26 cellular contexts compared by ENCODE assay signal in the genomic region with DNA sequence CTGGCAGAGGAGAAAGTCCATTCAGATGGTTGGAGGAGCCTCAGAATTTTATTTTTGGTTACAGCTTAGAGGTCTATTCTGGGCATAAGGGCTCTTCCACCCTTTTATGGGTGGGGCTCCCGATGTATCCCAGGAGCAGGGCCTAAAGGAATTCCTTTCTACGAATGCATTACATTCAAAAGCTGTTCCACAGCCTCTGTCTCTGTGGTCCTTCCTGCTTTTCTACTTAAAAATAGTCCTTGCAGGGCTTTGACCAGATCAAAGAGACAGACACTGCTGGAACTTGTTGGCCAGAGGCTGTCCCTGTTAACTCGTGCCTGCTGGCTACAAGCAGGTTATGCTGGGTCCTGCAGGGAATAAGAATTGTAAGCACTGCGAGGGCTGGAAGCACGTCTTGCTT. TPM values are rescaled to one million over a fixed set of nuclear protein-coding genes. Genes with fewer than 3 reads are reported as not detected.
DNase-seq lines count a peak whose midpoint lies in the region; ATAC-seq and TF ChIP-seq lines count a peak whose summit lies in the region.
"Had no signal": no experiment of that assay in that cellular context is flagged by ENCODE, and none has a peak within 500 bp of the region (broad histone marks: within the 10 kb centered on the region; RNA-seq: fewer than 3 reads in every experiment).

No MANE protein-coding gene starts in this region.

- H3K9me3 Mint-ChIP-seq in neural crest cell = peaks cover 4% of the 10 kb centered on the region

- H3K27ac Mint-ChIP-seq in neural crest cell (ENCODE audit: unreplicated experiment) = peak overlapping the region; percentile 68
- H3K27ac Mint-ChIP-seq: CD8-positive, alpha-beta memory T cell had no signal

- peaks cover 38% of the 10 kb centered on the region for H3K4me1 ChIP-seq in left ventricle myocardium inferior
- no peaks in the 10 kb centered on the region for H3K4me1 ChIP-seq in vagina

- H3K4me3 ChIP-seq in left ventricle myocardium inferior (no peak overlapping the region), vagina (no peak overlapping the region)
- H3K4me3 ChIP-seq: GM12878, GM23248 had no signal

- ATAC-seq in Right ventricle myocardium superior (ENCODE audit: poor library complexity) (peak; percentile 87), GM18517 (IDR thresholded peaks at IDR 0.05; ENCODE audit: unreplicated experiment) (no peak)
- ATAC-seq: GM12878 had no signal

- TF ChIP-seq POLR2A in vagina (IDR thresholded peaks at IDR 0.05) = no peak

- no peaks in the 10 kb centered on the region for H3K9me3 ChIP-seq in left ventricle myocardium inferior (replicated peaks)
- H3K9me3 ChIP-seq in vagina = no peaks in the 10 kb centered on the region

- no peaks in the 10 kb centered on the region for H3K36me3 Mint-ChIP-seq in neural crest cell (ENCODE audit: low read depth)
- H3K36me3 Mint-ChIP-seq: CD8-positive, alpha-beta memory T cell had no signal

- H3K4me3 Mint-ChIP-seq in neural crest cell = no peak overlapping the region
- H3K4me3 Mint-ChIP-seq: CD8-positive, alpha-beta memory T cell had no signal

- DNase-seq in Right ventricle myocardium superior = no peak
- no peak for DNase-seq in cardiac septum (ENCODE audit: low spot score)
- DNase-seq in left ventricle myocardium inferior = no peak
- DNase-seq in neural crest cell (ENCODE audit: low read depth, low spot score) = no peak
- DNase-seq in vagina (ENCODE audit: extremely low spot score in 2 of 2) = peak; percentile 25 to 43
- no peak for DNase-seq in GM03348 (ENCODE audit: low spot score)
- DNase-seq in NCI-H2029 treated with DMSO at 0.1 percent for 48 hours (lab: John Stamatoyannopoulos, UW) = no peak
- DNase-seq: AML-193; Calu3; CD8-positive, alpha-beta memory T cell; DMS53; GM23248; HCEC 1CT; KBM-7; NCI-H1092 treated with DMSO at 0.1 percent for 48 hours; NCI-H1436 treated with DMSO at 0.1 percent for 48 hours; NCI-H1930; NCI-H2227 treated with DMSO at 0.1 percent for 48 hours; NCI-H510A treated with DMSO at 0.1 percent for 48 hours; NCI-H748 treated with DMSO at 0.1 percent for 48 hours; NK-92 treated with Interleukin-12 subunit alpha and Interleukin-12 subunit beta, amount 100 ng/mL, for 24 hours had no signal

- peaks cover 25% of the 10 kb centered on the region for H3K4me1 Mint-ChIP-seq in neural crest cell
- H3K4me1 Mint-ChIP-seq: CD8-positive, alpha-beta memory T cell had no signal

- H3K27ac ChIP-seq in left ventricle myocardium inferior (replicated peaks) (peak overlapping the region; percentile 36), vagina (no peak overlapping the region)
- H3K27ac ChIP-seq: C4-2B, GM23248, RWPE1 had no signal

- intact Hi-C loops in Right ventricle myocardium superior (cut with DNase I) = no loop called here
- intact Hi-C loops in cardiac septum (cut with DNase I) = no loop called here
- intact Hi-C loops in left ventricle myocardium inferior (cut with micrococcal nuclease) = no loop called here
- intact Hi-C loops in vagina (cut with DNase I) = no loop called here

- no peak for TF ChIP-seq CTCF in left ventricle myocardium inferior (IDR thresholded peaks at IDR 0.05; ENCODE audit: borderline replicate concordance)
- no peak for TF ChIP-seq CTCF in neural crest cell (conservative IDR thresholded peaks at IDR 0.05)
- TF ChIP-seq CTCF in vagina (IDR thresholded peaks at IDR 0.05) = no peak

- H3K27me3 Mint-ChIP-seq in neural crest cell (ENCODE audit: low read depth) = no peaks in the 10 kb centered on the region

- H3K27me3 ChIP-seq in left ventricle myocardium inferior (ENCODE audit: low read depth) (no peaks in the 10 kb centered on the region), vagina (no peaks in the 10 kb centered on the region)

- H3K36me3 ChIP-seq in left ventricle myocardium inferior (no peaks in the 10 kb centered on the region), vagina (no peaks in the 10 kb centered on the region)

RNA-seq across cellular contexts. Expression of a gene that starts 14.4 kb away (rescaled TPM):
- total RNA-seq in Right ventricle myocardium superior = not detected
- total RNA-seq in cardiac septum = not detected
- not detected for total RNA-seq in left ventricle myocardium inferior
- not detected in 2 replicates for total RNA-seq in neural crest cell
- total RNA-seq in vagina = 0.74 TPM
- total RNA-seq: A172; CD8-positive, alpha-beta memory T cell; GM12878 had no signal

Comparison
In these comparisons a context has a peak if more than half of its experiments do, and no peak if none do; other contexts are left out.
1. DNase-seq: peak in vagina (2 of 2); none in Right ventricle myocardium superior (single experiment), cardiac septum (single experiment), left ventricle myocardium inferior (single experiment), neural crest cell (single experiment), GM03348 (single experiment) and NCI-H2029 treated with DMSO at 0.1 percent for 48 hours (single experiment).